18 cellular contexts compared by ENCODE assay signal in genomic region chr15:98938105-98938417, GRCh38.
DNase-seq lines count a peak whose midpoint lies in the region; ATAC-seq and TF ChIP-seq lines count a peak whose summit lies in the region.
"Had no signal": no experiment of that assay in that cellular context is flagged by ENCODE, and none has a peak within 500 bp of the region (broad histone marks: within the 10 kb centered on the region; RNA-seq: fewer than 3 reads in every experiment).

No MANE protein-coding gene starts in this region.

- CTCF ChIA-PET in A673 (lab: Charles Lee), result no interaction called here

- intact Hi-C loops in A673 (cut with micrococcal nuclease; ENCODE audit: unreplicated experiment), result no loop called here

- H3K4me1 ChIP-seq in A673 (ENCODE audit: insufficient read depth, low read length, poor library complexity, severe bottlenecking), result peaks cover 18% of the 10 kb centered on the region
- H3K4me1 ChIP-seq: Peyer's patch had no signal

- BruUV-seq in A673 (replicated peaks; lab: Mats Ljungman, UMichigan), result no TSS peak

- no peak for DNase-seq in A673 (ENCODE audit: low spot score)
- no peak for DNase-seq in substantia nigra (lab: John Stamatoyannopoulos, UW)
- DNase-seq in NCI-H146 treated with DMSO at 0.1 percent for 48 hours (lab: John Stamatoyannopoulos, UW; ENCODE audit: unreplicated experiment), result no peak
- DNase-seq in NCI-H510A (lab: John Stamatoyannopoulos, UW), result no peak
- DNase-seq: activated CD8-positive, alpha-beta memory T cell treated with anti-CD3 and anti-CD28 coated beads, Interleukin-2, amount 10 ng/mL, durations not matched to agents 7 days and 5 days; activated naive CD4-positive, alpha-beta T cell treated with anti-CD3 and anti-CD28 coated beads for 36 hours; dorsolateral prefrontal cortex; H7; NCI-H1417; NCI-H524 had no signal

- H3K9me3 ChIP-seq in A673 (ENCODE audit: low read depth, low read length, poor library complexity, severe bottlenecking), result no peaks in the 10 kb centered on the region
- H3K9me3 ChIP-seq: Peyer's patch had no signal

- no peak overlapping the region for H3K4me3 ChIP-seq in A673 (ENCODE audit: low read depth, low read length, poor library complexity, severe bottlenecking)
- H3K4me3 ChIP-seq: dorsolateral prefrontal cortex, K562, Peyer's patch had no signal

- no peak for TF ChIP-seq CTCF in A673 (conservative IDR thresholded peaks at IDR 0.05; ENCODE audit: low read depth, low read length)

- H3K27ac ChIP-seq in A673 (ENCODE audit: low read depth, low read length, poor library complexity, severe bottlenecking) (no peak overlapping the region), substantia nigra (ENCODE audit: low read depth, low read length, poor library complexity, severe bottlenecking) (no peak overlapping the region)
- H3K27ac ChIP-seq: dorsolateral prefrontal cortex, parathyroid adenoma, Peyer's patch had no signal

- ATAC-seq in GM18498 (IDR thresholded peaks at IDR 0.05; ENCODE audit: unreplicated experiment), result peak; percentile 49
- ATAC-seq in GM19351 (IDR thresholded peaks at IDR 0.05; ENCODE audit: unreplicated experiment), result peak; percentile 56
- peak; percentile 32 for ATAC-seq in GM21825 (IDR thresholded peaks at IDR 0.05; ENCODE audit: unreplicated experiment)
- peak; percentile 50 for ATAC-seq in HG03432 (IDR thresholded peaks at IDR 0.05; ENCODE audit: unreplicated experiment)
- ATAC-seq: activated CD8-positive, alpha-beta memory T cell treated with anti-CD3 and anti-CD28 coated beads, Interleukin-2, amount 10 ng/mL, durations not matched to agents 7 days and 5 days; K562; WTC11 had no signal

- POLR2A ChIA-PET in A673 (lab: Charles Lee; ENCODE audit: low non-redundant PET), result no interaction called here

- peaks cover 2% of the 10 kb centered on the region for H3K36me3 ChIP-seq in A673 (ENCODE audit: insufficient read depth, low read length, poor library complexity, severe bottlenecking)

- H3K27me3 ChIP-seq in A673 (replicated peaks; ENCODE audit: insufficient read depth, low read depth, low read length, poor library complexity), result no peaks in the 10 kb centered on the region
- H3K27me3 ChIP-seq: dorsolateral prefrontal cortex, Peyer's patch had no signal
